ENCODE assay signal across 6 cellular contexts in the genomic region with DNA sequence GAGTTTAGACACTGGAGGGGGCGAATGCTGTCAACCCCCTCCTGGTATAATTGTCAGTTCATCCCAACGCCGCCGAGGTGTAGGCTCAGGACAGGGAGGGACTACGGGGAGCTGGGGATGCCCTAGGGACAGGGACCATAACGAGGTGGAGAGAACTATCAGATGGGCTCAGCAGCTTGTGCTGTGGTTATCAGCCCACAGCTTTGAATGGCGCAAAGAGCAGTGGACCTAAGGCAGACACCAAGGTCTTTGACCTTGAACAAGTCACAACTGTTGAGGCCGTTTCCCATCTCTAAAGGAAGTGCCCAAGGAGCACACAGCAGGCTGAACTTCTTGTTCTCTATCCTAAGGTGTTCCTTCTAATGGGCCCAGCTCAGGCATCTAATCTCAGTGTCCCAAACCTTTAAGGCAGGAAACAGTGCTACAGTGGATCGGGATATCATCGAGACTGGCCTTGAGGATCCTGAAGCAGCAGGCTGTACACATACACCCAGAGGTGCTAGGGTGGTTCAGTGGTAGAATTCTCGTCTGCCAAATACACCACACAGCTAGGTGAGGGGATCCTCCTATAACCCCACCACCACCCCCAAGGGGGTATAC. TPM values are rescaled to one million over a fixed set of nuclear protein-coding genes. Genes with fewer than 3 reads are reported as not detected.
DNase-seq lines count a peak whose midpoint lies in the region; ATAC-seq lines count a peak whose summit lies in the region.

No MANE protein-coding gene starts in this region.

- peak overlapping the region; percentile 73 for H4K8ac ChIP-seq in mesenchymal stem cell (ENCODE audit: low read length)

- intact Hi-C loops in activated T-helper 2 cell treated with anti-CD3 and anti-CD28 coated beads, Interferon-gamma antibody, Interleukin-2, Interleukin-4, amounts not matched to agents 10 μg/mL and 5 μg/mL and 100 μg/mL, durations not matched to agents 14 hours and 24 hours and 36 hours (cut with micrococcal nuclease), result loop anchor here (5.0 kb wide), 2 partner anchors 180 to 265 kb away; a partner anchor contains a TSS

- H3K27ac Mint-ChIP-seq in activated T-helper 2 cell treated with anti-CD3 and anti-CD28 coated beads, Interferon-gamma antibody, Interleukin-2, Interleukin-4, amounts not matched to agents 10 μg/mL and 5 μg/mL and 100 μg/mL, durations not matched to agents 14 hours and 24 hours and 36 hours, result peak overlapping the region; percentile 93

- H2BK120ac ChIP-seq in mesenchymal stem cell (ENCODE audit: low read depth, low read length), result no peak overlapping the region

- H3K79me1 ChIP-seq in mesenchymal stem cell (replicated peaks; ENCODE audit: low read length, poor library complexity, severe bottlenecking), result peaks cover 29% of the 10 kb centered on the region

- peak overlapping the region; percentile 75 for H3K4me2 ChIP-seq in mesenchymal stem cell (ENCODE audit: low read length, poor library complexity, severe bottlenecking)

- peak overlapping the region; percentile 94 for H3K4me3 Mint-ChIP-seq in activated T-helper 2 cell treated with anti-CD3 and anti-CD28 coated beads, Interferon-gamma antibody, Interleukin-2, Interleukin-4, amounts not matched to agents 10 μg/mL and 5 μg/mL and 100 μg/mL, durations not matched to agents 14 hours and 24 hours and 36 hours (ENCODE audit: low read depth)

- peaks cover 13% of the 10 kb centered on the region for H3K4me1 ChIP-seq in mesenchymal stem cell (ENCODE audit: control insufficient read depth, insufficient read depth, low read depth, low read length)

- H2BK15ac ChIP-seq in mesenchymal stem cell (ENCODE audit: low read depth, poor library complexity, severe bottlenecking), result no peak overlapping the region

- peak overlapping the region; percentile 21 for H2AFZ ChIP-seq in mesenchymal stem cell (ENCODE audit: low read depth, low read length)

- H3K4ac ChIP-seq in mesenchymal stem cell (ENCODE audit: low read depth in 1 of 2, low read length in 2 of 2), result peak overlapping the region in 1 of 2 experiments; percentile 57

- peak overlapping the region; percentile 88 for H3K27ac ChIP-seq in mesenchymal stem cell (ENCODE audit: low read length, poor library complexity, severe bottlenecking)

- no peak overlapping the region for H3K18ac ChIP-seq in mesenchymal stem cell (ENCODE audit: low read depth in 1 of 2, low read length in 2 of 2)

- peak overlapping the region; percentile 5 for H4K91ac ChIP-seq in mesenchymal stem cell (ENCODE audit: low read length)

- no peak overlapping the region for H2AK5ac ChIP-seq in mesenchymal stem cell (ENCODE audit: low read length, severe bottlenecking)

- H3K27me3 Mint-ChIP-seq in activated T-helper 2 cell treated with anti-CD3 and anti-CD28 coated beads, Interferon-gamma antibody, Interleukin-2, Interleukin-4, amounts not matched to agents 10 μg/mL and 5 μg/mL and 100 μg/mL, durations not matched to agents 14 hours and 24 hours and 36 hours (ENCODE audit: low read depth), result no peaks in the 10 kb centered on the region

- H3K9me3 Mint-ChIP-seq in activated T-helper 2 cell treated with anti-CD3 and anti-CD28 coated beads, Interferon-gamma antibody, Interleukin-2, Interleukin-4, amounts not matched to agents 10 μg/mL and 5 μg/mL and 100 μg/mL, durations not matched to agents 14 hours and 24 hours and 36 hours, result no peaks in the 10 kb centered on the region

- H3K36me3 Mint-ChIP-seq in activated T-helper 2 cell treated with anti-CD3 and anti-CD28 coated beads, Interferon-gamma antibody, Interleukin-2, Interleukin-4, amounts not matched to agents 10 μg/mL and 5 μg/mL and 100 μg/mL, durations not matched to agents 14 hours and 24 hours and 36 hours (ENCODE audit: low read depth), result peaks cover 74% of the 10 kb centered on the region

- H3K9me3 ChIP-seq in mesenchymal stem cell (ENCODE audit: control insufficient read depth, low read length), result no peaks in the 10 kb centered on the region

- no peak overlapping the region for H2BK12ac ChIP-seq in mesenchymal stem cell (ENCODE audit: low read length in 2 of 2)

- no peak overlapping the region for H3K14ac ChIP-seq in mesenchymal stem cell (ENCODE audit: low read length in 2 of 2)

- peak overlapping the region; percentile 95 for H3K9ac ChIP-seq in mesenchymal stem cell (ENCODE audit: low read length)

- peaks cover 31% of the 10 kb centered on the region for H3K4me1 Mint-ChIP-seq in activated T-helper 2 cell treated with anti-CD3 and anti-CD28 coated beads, Interferon-gamma antibody, Interleukin-2, Interleukin-4, amounts not matched to agents 10 μg/mL and 5 μg/mL and 100 μg/mL, durations not matched to agents 14 hours and 24 hours and 36 hours (ENCODE audit: low read depth)

- no peak for DNase-seq in activated T-helper 2 cell treated with anti-CD3 and anti-CD28 coated beads, Interferon-gamma antibody, Interleukin-2, Interleukin-4, amounts not matched to agents 10 μg/mL and 5 μg/mL and 100 μg/mL, durations not matched to agents 14 hours and 24 hours and 36 hours (ENCODE audit: low spot score)
- DNase-seq in mesenchymal stem cell, result no peak
- DNase-seq in MV-4-11 (lab: John Stamatoyannopoulos, UW), result no peak
- DNase-seq in KBM-7, result no peak

- no peaks in the 10 kb centered on the region for H3K27me3 ChIP-seq in mesenchymal stem cell (ENCODE audit: control insufficient read depth in 1 of 2, insufficient read depth in 1 of 2, low read length in 2 of 2)

- WGBS in mesenchymal stem cell, result 35% methylated on average over 10 of the region's 11 CpGs

- ATAC-seq in GM21526 (IDR thresholded peaks at IDR 0.05; ENCODE audit: low FRiP score, unreplicated experiment) (peak; percentile 2), GM18519 (IDR thresholded peaks at IDR 0.05; ENCODE audit: low FRiP score, unreplicated experiment) (no peak)

- no peak overlapping the region for H2BK5ac ChIP-seq in mesenchymal stem cell (ENCODE audit: low read depth, low read length, poor library complexity, severe bottlenecking)

- H3K4me3 ChIP-seq in mesenchymal stem cell (ENCODE audit: insufficient read depth in 1 of 2, low read depth in 1 of 2, low read length in 2 of 2), result peak overlapping the region; percentile 52 to 93

- H3K23ac ChIP-seq in mesenchymal stem cell (ENCODE audit: low read length in 2 of 2), result no peak overlapping the region

- in situ Hi-C loops in KBM-7 (cut with MboI; ENCODE audit: low pct_unique_long_range_greater_than_20kb, low sequenced_read_pairs), result no loop called here

- peaks cover 54 to 55% of the 10 kb centered on the region in 2 experiments for H3K36me3 ChIP-seq in mesenchymal stem cell (ENCODE audit: control insufficient read depth in 1 of 2, insufficient read depth in 2 of 2, low read depth in 1 of 2, low read length in 2 of 2)

RNA-seq across cellular contexts. Expression of a gene that starts 1.0 kb away (rescaled TPM):
- total RNA-seq in activated T-helper 2 cell treated with anti-CD3 and anti-CD28 coated beads, Interferon-gamma antibody, Interleukin-2, Interleukin-4, amounts not matched to agents 10 μg/mL and 5 μg/mL and 100 μg/mL, durations not matched to agents 14 hours and 24 hours and 36 hours, result 29.9 and 41.7 TPM in 2 replicates
- 6.3 TPM for polyA plus RNA-seq in mesenchymal stem cell (2013, experiment 1 of 2)
- 6.5 TPM for polyA plus RNA-seq in mesenchymal stem cell (2013, experiment 2 of 2)

RNA-seq across cellular contexts. Expression of a gene that starts 9.3 kb away (rescaled TPM):
- 201 and 215 TPM in 2 replicates for total RNA-seq in activated T-helper 2 cell treated with anti-CD3 and anti-CD28 coated beads, Interferon-gamma antibody, Interleukin-2, Interleukin-4, amounts not matched to agents 10 μg/mL and 5 μg/mL and 100 μg/mL, durations not matched to agents 14 hours and 24 hours and 36 hours
- polyA plus RNA-seq in mesenchymal stem cell (2013, experiment 1 of 2), result 50.7 TPM
- polyA plus RNA-seq in mesenchymal stem cell (2013, experiment 2 of 2), result 50.7 TPM

RNA-seq across cellular contexts. Expression of a gene that starts 18.6 kb away (rescaled TPM):
- total RNA-seq in activated T-helper 2 cell treated with anti-CD3 and anti-CD28 coated beads, Interferon-gamma antibody, Interleukin-2, Interleukin-4, amounts not matched to agents 10 μg/mL and 5 μg/mL and 100 μg/mL, durations not matched to agents 14 hours and 24 hours and 36 hours, result 1,369 and 1,395 TPM in 2 replicates
- polyA plus RNA-seq in mesenchymal stem cell (2013, experiment 1 of 2), result 1,160 TPM
- 1,130 TPM for polyA plus RNA-seq in mesenchymal stem cell (2013, experiment 2 of 2)

RNA-seq across cellular contexts. Expression of a gene that starts 20.3 kb away (rescaled TPM):
- total RNA-seq in activated T-helper 2 cell treated with anti-CD3 and anti-CD28 coated beads, Interferon-gamma antibody, Interleukin-2, Interleukin-4, amounts not matched to agents 10 μg/mL and 5 μg/mL and 100 μg/mL, durations not matched to agents 14 hours and 24 hours and 36 hours, result 144 and 146 TPM in 2 replicates
- polyA plus RNA-seq in mesenchymal stem cell (2013, experiment 1 of 2), result 30.1 TPM
- polyA plus RNA-seq in mesenchymal stem cell (2013, experiment 2 of 2), result 29.3 TPM

RNA-seq across cellular contexts. Expression of a gene that starts 20.7 kb away (rescaled TPM):
- 1.4 and 2.8 TPM in 2 replicates for total RNA-seq in activated T-helper 2 cell treated with anti-CD3 and anti-CD28 coated beads, Interferon-gamma antibody, Interleukin-2, Interleukin-4, amounts not matched to agents 10 μg/mL and 5 μg/mL and 100 μg/mL, durations not matched to agents 14 hours and 24 hours and 36 hours
- polyA plus RNA-seq in mesenchymal stem cell (2013, experiment 1 of 2), result 2.5 TPM
- polyA plus RNA-seq in mesenchymal stem cell (2013, experiment 2 of 2), result 2.3 TPM
